1 cellular context compared by ENCODE assay signal in genomic region chr19:4803736-4804695, GRCh38.
TF ChIP-seq lines count a peak whose summit lies in the region.

No MANE protein-coding gene starts in this region.

TF ChIP-seq in K562, 482 proteins besides CTCF, POLR2A, EP300 and RAD21 (continued from another document and continues in another):
- TF ChIP-seq ZNF24 (IDR thresholded peaks at IDR 0.05) (0 out of 2 replicates have a peak, but pooled peaks have one; percentile 28), TAF7 (tag; IDR thresholded peaks at IDR 0.05) (no peak), ZNF212 (CRISPR knock-in tag; IDR thresholded peaks at IDR 0.05) (no peak), MTA3 (IDR thresholded peaks at IDR 0.05; ENCODE audit: borderline replicate concordance) (0 out of 2 replicates have a peak, but pooled peaks have one; percentile 40), GTF3C2 (IDR thresholded peaks at IDR 0.05; ENCODE audit: borderline replicate concordance, extremely low read depth, insufficient read length) (no peak), MYC (IDR thresholded peaks at IDR 0.05; ENCODE audit: low read depth, low read length) (no peak), MYC (CRISPR knock-in tag; IDR thresholded peaks at IDR 0.05; ENCODE audit: borderline replicate concordance, low read depth) (no peak), RCOR1 (IDR thresholded peaks at IDR 0.05; ENCODE audit: borderline replicate concordance in 1 of 2, low read depth in 2 of 2, low read length in 2 of 2) (0 out of 4 replicates have a peak, but pooled peaks of 1 of the 2 experiments have one; percentile 30), GTF2A2 (tag; IDR thresholded peaks at IDR 0.05) (no peak), ZFP30 (CRISPR knock-in tag; IDR thresholded peaks at IDR 0.05; ENCODE audit: borderline replicate concordance) (no peak), XRCC5 (IDR thresholded peaks at IDR 0.05; ENCODE audit: low read depth, low read length) (no peak; the same call in 1 of the 2 replicates), ZMIZ1 (IDR thresholded peaks at IDR 0.05; ENCODE audit: low read depth in 2 of 2, low read length in 2 of 2) (no peak), ZNF717 (CRISPR knock-in tag; IDR thresholded peaks at IDR 0.05) (no peak), HOXB6 (CRISPR knock-in tag; IDR thresholded peaks at IDR 0.05; ENCODE audit: borderline replicate concordance) (no peak), ZBTB5 (IDR thresholded peaks at IDR 0.05) (no peak), MTF1 (CRISPR knock-in tag; IDR thresholded peaks at IDR 0.05; ENCODE audit: borderline replicate concordance) (no peak), RBM22 (IDR thresholded peaks at IDR 0.05; ENCODE audit: low read depth, low read length, poor library complexity, severe bottlenecking) (no peak), TFAP4 (CRISPR knock-in tag; IDR thresholded peaks at IDR 0.05; ENCODE audit: borderline replicate concordance) (peak; percentile 66), TGIF2 (CRISPR knock-in tag; IDR thresholded peaks at IDR 0.05) (no peak), KLF10 (CRISPR knock-in tag; IDR thresholded peaks at IDR 0.05) (no peak), VEZF1 (CRISPR knock-in tag; IDR thresholded peaks at IDR 0.05) (no peak), ZNF134 (CRISPR knock-in tag; conservative IDR thresholded peaks at IDR 0.05) (no peak), CXXC5 (CRISPR knock-in tag; IDR thresholded peaks at IDR 0.05) (no peak), TFAM (CRISPR knock-in tag; conservative IDR thresholded peaks at IDR 0.05) (no peak), L3MBTL2 (IDR thresholded peaks at IDR 0.05) (no peak), HDAC2 (IDR thresholded peaks at IDR 0.05) (no peak), BCOR (IDR thresholded peaks at IDR 0.05) (peak; percentile 73), MYNN (IDR thresholded peaks at IDR 0.05) (no peak), MYNN (CRISPR knock-in tag; IDR thresholded peaks at IDR 0.05) (no peak), COPS2 (conservative IDR thresholded peaks at IDR 0.05) (no peak), FOXM1 (IDR thresholded peaks at IDR 0.05; ENCODE audit: low read depth) (no peak), FOXM1 (CRISPR knock-in tag; IDR thresholded peaks at IDR 0.05; ENCODE audit: low read depth) (no peak), NFATC3 (IDR thresholded peaks at IDR 0.05) (no peak), ETV1 (tag; conservative IDR thresholded peaks at IDR 0.05; ENCODE audit: low read depth) (no peak), ZBED1 (IDR thresholded peaks at IDR 0.05) (no peak), MYBL2 (IDR thresholded peaks at IDR 0.05; ENCODE audit: low read depth) (no peak), MYBL2 (CRISPR knock-in tag; IDR thresholded peaks at IDR 0.05; ENCODE audit: borderline replicate concordance) (no peak), CC2D1A (IDR thresholded peaks at IDR 0.05) (peak; percentile 81), YY1 (IDR thresholded peaks at IDR 0.05; ENCODE audit: borderline replicate concordance in 1 of 3, control insufficient read depth in 1 of 3, extremely low read depth in 1 of 3, insufficient read depth in 3 of 3, insufficient read length in 1 of 3, insufficient replicate concordance in 2 of 3, low read depth in 1 of 3, low read length in 2 of 3) (no peak), TFE3 (CRISPR knock-in tag; IDR thresholded peaks at IDR 0.05) (no peak), DLX4 (CRISPR knock-in tag; IDR thresholded peaks at IDR 0.05) (no peak), HES1 (IDR thresholded peaks at IDR 0.05; ENCODE audit: low read depth) (no peak), CBFB (CRISPR knock-in tag; IDR thresholded peaks at IDR 0.05) (no peak), TCF3 (CRISPR knock-in tag; IDR thresholded peaks at IDR 0.05) (no peak), ARID2 (IDR thresholded peaks at IDR 0.05) (peak; percentile 55; the same call in 1 of the 2 replicates)
- TF ChIP-seq, protein P1, sequence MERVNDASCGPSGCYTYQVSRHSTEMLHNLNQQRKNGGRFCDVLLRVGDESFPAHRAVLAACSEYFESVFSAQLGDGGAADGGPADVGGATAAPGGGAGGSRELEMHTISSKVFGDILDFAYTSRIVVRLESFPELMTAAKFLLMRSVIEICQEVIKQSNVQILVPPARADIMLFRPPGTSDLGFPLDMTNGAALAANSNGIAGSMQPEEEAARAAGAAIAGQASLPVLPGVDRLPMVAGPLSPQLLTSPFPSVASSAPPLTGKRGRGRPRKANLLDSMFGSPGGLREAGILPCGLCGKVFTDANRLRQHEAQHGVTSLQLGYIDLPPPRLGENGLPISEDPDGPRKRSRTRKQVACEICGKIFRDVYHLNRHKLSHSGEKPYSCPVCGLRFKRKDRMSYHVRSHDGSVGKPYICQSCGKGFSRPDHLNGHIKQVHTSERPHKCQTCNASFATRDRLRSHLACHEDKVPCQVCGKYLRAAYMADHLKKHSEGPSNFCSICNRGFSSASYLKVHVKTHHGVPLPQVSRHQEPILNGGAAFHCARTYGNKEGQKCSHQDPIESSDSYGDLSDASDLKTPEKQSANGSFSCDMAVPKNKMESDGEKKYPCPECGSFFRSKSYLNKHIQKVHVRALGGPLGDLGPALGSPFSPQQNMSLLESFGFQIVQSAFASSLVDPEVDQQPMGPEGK (CRISPR knock-in tag; IDR thresholded peaks at IDR 0.05; ENCODE audit: borderline replicate concordance) = no peak
- TF ChIP-seq, protein P2, sequence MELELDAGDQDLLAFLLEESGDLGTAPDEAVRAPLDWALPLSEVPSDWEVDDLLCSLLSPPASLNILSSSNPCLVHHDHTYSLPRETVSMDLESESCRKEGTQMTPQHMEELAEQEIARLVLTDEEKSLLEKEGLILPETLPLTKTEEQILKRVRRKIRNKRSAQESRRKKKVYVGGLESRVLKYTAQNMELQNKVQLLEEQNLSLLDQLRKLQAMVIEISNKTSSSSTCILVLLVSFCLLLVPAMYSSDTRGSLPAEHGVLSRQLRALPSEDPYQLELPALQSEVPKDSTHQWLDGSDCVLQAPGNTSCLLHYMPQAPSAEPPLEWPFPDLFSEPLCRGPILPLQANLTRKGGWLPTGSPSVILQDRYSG (tag; conservative IDR thresholded peaks at IDR 0.05; ENCODE audit: low read depth) = no peak
- TF ChIP-seq, protein P3, sequence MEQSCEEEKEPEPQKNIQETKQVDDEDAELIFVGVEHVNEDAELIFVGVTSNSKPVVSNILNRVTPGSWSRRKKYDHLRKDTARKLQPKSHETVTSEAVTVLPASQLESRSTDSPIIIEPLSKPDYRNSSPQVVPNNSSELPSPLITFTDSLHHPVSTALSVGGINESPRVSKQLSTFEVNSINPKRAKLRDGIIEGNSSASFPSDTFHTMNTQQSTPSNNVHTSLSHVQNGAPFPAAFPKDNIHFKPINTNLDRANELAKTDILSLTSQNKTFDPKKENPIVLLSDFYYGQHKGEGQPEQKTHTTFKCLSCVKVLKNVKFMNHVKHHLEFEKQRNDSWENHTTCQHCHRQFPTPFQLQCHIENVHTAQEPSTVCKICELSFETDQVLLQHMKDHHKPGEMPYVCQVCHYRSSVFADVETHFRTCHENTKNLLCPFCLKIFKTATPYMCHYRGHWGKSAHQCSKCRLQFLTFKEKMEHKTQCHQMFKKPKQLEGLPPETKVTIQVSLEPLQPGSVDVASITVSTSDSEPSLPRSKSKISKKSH (CRISPR knock-in tag; IDR thresholded peaks at IDR 0.05) = no peak
